Comparison of ENCODE assay signal across 7 cellular contexts in genomic region chr7:127392566-127393369, GRCh38. TPM values are rescaled to one million over a fixed set of nuclear protein-coding genes. Genes with fewer than 3 reads are reported as not detected.
DNase-seq lines count a peak whose midpoint lies in the region; ATAC-seq, FAIRE-seq and TF ChIP-seq lines count a peak whose summit lies in the region.

A gene with protein sequence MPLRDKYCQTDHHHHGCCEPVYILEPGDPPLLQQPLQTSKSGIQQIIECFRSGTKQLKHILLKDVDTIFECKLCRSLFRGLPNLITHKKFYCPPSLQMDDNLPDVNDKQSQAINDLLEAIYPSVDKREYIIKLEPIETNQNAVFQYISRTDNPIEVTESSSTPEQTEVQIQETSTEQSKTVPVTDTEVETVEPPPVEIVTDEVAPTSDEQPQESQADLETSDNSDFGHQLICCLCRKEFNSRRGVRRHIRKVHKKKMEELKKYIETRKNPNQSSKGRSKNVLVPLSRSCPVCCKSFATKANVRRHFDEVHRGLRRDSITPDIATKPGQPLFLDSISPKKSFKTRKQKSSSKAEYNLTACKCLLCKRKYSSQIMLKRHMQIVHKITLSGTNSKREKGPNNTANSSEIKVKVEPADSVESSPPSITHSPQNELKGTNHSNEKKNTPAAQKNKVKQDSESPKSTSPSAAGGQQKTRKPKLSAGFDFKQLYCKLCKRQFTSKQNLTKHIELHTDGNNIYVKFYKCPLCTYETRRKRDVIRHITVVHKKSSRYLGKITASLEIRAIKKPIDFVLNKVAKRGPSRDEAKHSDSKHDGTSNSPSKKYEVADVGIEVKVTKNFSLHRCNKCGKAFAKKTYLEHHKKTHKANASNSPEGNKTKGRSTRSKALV (minus strand): TSS chr7:127392708. CDS start chr7:127391557, 1,151 bp downstream.

- peak; percentile 83 for ATAC-seq in HG02970 (IDR thresholded peaks at IDR 0.05; ENCODE audit: low FRiP score, unreplicated experiment)

- peaks cover 19% of the 10 kb centered on the region for H4K20me1 ChIP-seq in hepatocyte (ENCODE audit: insufficient read depth, poor library complexity, severe bottlenecking)

- H3K79me2 ChIP-seq in hepatocyte = peaks cover 39% of the 10 kb centered on the region

- peak within 1 kb of the TSS; percentile 94 for H3K4me2 ChIP-seq in hepatocyte

- DNase-seq in GM18507 (ENCODE audit: extremely low spot score, insufficient read length, low read depth) = peak; percentile 96
- DNase-seq in NCI-H2081 treated with DMSO at 0.1 percent for 48 hours (lab: John Stamatoyannopoulos, UW) = peak; percentile 41
- DNase-seq in T1000 (lab: John Stamatoyannopoulos, UW) = peak; percentile 71
- DNase-seq in astrocyte of the hippocampus (ENCODE audit: low read depth, low spot score) = peak; percentile 94
- peak; percentile 93 for DNase-seq in hepatocyte (ENCODE audit: low spot score)
- DNase-seq in retinal pigment epithelial cell (ENCODE audit: low read depth) = peak; percentile 52

- H3K4me3 ChIP-seq in hepatocyte (peak within 1 kb of the TSS; percentile 98), retinal pigment epithelial cell (ENCODE audit: low read length) (peak within 1 kb of the TSS; percentile 87)

- H3K27ac ChIP-seq in hepatocyte = peak within 1 kb of the TSS; percentile 99

- H2AFZ ChIP-seq in hepatocyte = peak within 1 kb of the TSS; percentile 100

- no peaks in the 10 kb centered on the region for H3K9me2 ChIP-seq in hepatocyte (replicated peaks; ENCODE audit: insufficient read depth)

- peaks cover 8% of the 10 kb centered on the region for H3K27me3 ChIP-seq in hepatocyte

- WGBS in hepatocyte (ENCODE audit: low lambda C conversion rate, missing lambda C conversion rate) = 2% methylated on average over 33 of the region's 67 CpGs

- H3K36me3 ChIP-seq in hepatocyte (replicated peaks; ENCODE audit: insufficient read depth, low read depth) = no peaks in the 10 kb centered on the region

- peaks cover 12% of the 10 kb centered on the region for H3K4me1 ChIP-seq in hepatocyte (ENCODE audit: insufficient read depth)

- no peaks in the 10 kb centered on the region for H3K9me3 ChIP-seq in hepatocyte (ENCODE audit: low read depth)

- FAIRE-seq in GM18507 (lab: Jason Lieb, UNC) = peak; percentile 86

- TF ChIP-seq CTCF in hepatocyte (IDR thresholded peaks at IDR 0.05; ENCODE audit: poor library complexity) = no peak
- no peak for TF ChIP-seq CTCF in retinal pigment epithelial cell (conservative IDR thresholded peaks at IDR 0.05; ENCODE audit: low read depth, low read length)

RNA-seq across cellular contexts. Expression of the gene that starts here (rescaled TPM):
- 31.3 and 41.5 TPM in 2 replicates for total RNA-seq in hepatocyte
- polyA plus RNA-seq in hepatocyte = 12.1 and 14.3 TPM in 2 replicates

Comparison
In these comparisons a context has a peak if more than half of its experiments do, and no peak if none do; other contexts are left out.
1. Peak in every context shown above with its lines: DNase-seq, ATAC-seq, H3K4me3 ChIP-seq and H3K27ac ChIP-seq.
2. DNase-seq: peak in every context shown above with its lines; median percentile 96 in GM18507; 94 in astrocyte of the hippocampus; 93 in hepatocyte; 71 in T1000; 52 in retinal pigment epithelial cell; 41 in NCI-H2081 treated with DMSO at 0.1 percent for 48 hours.